In genomic region chr11:17389205-17389956, GRCh38 we compare ENCODE assay signal across 1 cellular context.
TF ChIP-seq lines count a peak whose summit lies in the region.

No MANE protein-coding gene starts in this region.

TF ChIP-seq in K562, 482 proteins besides CTCF, POLR2A, EP300 and RAD21 (continued from another document):
- TF ChIP-seq ZBTB7A (IDR thresholded peaks at IDR 0.05; ENCODE audit: borderline replicate concordance, control insufficient read depth, low read depth, low read length), result peak; percentile 94
- TF ChIP-seq ETV6 (IDR thresholded peaks at IDR 0.05; ENCODE audit: borderline replicate concordance in 1 of 2, low read depth in 2 of 2, low read length in 1 of 2), result no peak
- TF ChIP-seq ETV6 (CRISPR knock-in tag; IDR thresholded peaks at IDR 0.05; ENCODE audit: borderline replicate concordance), result 0 out of 2 replicates have a peak, but pooled peaks have one; percentile 33
- TF ChIP-seq NEUROD1 (IDR thresholded peaks at IDR 0.05; ENCODE audit: borderline replicate concordance, low read depth, low read length, partially characterized antibody), result peak; percentile 81
- TF ChIP-seq MGA (IDR thresholded peaks at IDR 0.05), result peak; percentile 48; the same call in 1 of the 2 replicates
- TF ChIP-seq NONO (IDR thresholded peaks at IDR 0.05; ENCODE audit: low read depth in 2 of 2, low read length in 1 of 2), result peak in 1 of 2 experiments; percentile 70; a peak in 1 of 4 replicates
- TF ChIP-seq NFIX (CRISPR knock-in tag; IDR thresholded peaks at IDR 0.05; ENCODE audit: low read depth), result no peak
- no peak for TF ChIP-seq KAT7 (CRISPR knock-in tag; IDR thresholded peaks at IDR 0.05; ENCODE audit: borderline replicate concordance)
- TF ChIP-seq MYC (IDR thresholded peaks at IDR 0.05; ENCODE audit: low read depth, low read length), result peak; percentile 51; the same call in 1 of the 2 replicates
- TF ChIP-seq MYC (CRISPR knock-in tag; IDR thresholded peaks at IDR 0.05; ENCODE audit: borderline replicate concordance, low read depth), result no peak
- TF ChIP-seq RBM25 (IDR thresholded peaks at IDR 0.05; ENCODE audit: low read depth, low read length, severe bottlenecking), result no peak
- TF ChIP-seq RB1 (IDR thresholded peaks at IDR 0.05; ENCODE audit: low read depth), result peak; percentile 46; the same call in 1 of the 2 replicates
- no peak for TF ChIP-seq ZNF174 (CRISPR knock-in tag; IDR thresholded peaks at IDR 0.05)
